ENCODE assay signal across 21 cellular contexts in the genomic region with DNA sequence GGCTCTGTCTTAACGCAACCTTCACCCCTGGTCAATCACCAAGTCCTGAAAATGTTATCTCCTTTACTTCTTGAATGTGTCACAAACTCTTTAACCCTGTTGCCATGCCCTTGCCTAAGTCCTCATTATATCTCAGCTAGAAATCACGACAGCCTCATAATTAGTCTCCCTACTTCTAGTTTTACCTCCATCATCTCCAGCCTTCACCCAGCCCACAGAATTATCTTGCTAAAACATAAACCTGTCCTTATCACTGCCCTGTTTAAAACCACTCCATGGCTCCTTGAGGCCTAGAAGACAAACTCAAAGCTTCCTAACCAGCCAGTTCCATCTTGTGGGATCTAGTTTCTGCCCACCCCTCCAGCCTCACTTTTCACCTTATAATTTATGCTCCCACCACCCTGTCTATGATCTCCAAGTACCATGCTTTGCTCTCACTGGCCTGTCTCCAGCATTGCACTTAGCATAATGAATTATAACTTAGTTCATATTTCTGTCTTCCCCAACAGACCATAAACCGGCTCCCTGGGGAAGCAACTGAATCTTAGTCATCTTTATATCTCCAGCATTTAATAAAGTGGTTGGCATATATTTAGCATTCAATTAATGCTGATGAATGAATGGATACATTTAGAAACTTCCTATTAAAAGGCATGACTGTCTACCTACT. TPM values are rescaled to one million over a fixed set of nuclear protein-coding genes. Genes with fewer than 3 reads are reported as not detected.
"Had no signal": no experiment of that assay in that cellular context is flagged by ENCODE, and none has a peak within 500 bp of the region (broad histone marks: within the 10 kb centered on the region; RNA-seq: fewer than 3 reads in every experiment).

No MANE protein-coding gene starts in this region.

- H2AFZ ChIP-seq: parathyroid adenoma had no signal

- H3K79me2 ChIP-seq: parathyroid adenoma had no signal

- H3K36me3 ChIP-seq: brain microvascular endothelial cell, esophagus muscularis mucosa, heart left ventricle, neutrophil, tibial nerve, vagina had no signal

- H3K27me3 ChIP-seq: brain microvascular endothelial cell, esophagus muscularis mucosa, foreskin keratinocyte, neutrophil, tibial nerve, vagina had no signal

- ATAC-seq: foreskin keratinocyte, heart left ventricle, natural killer cell had no signal

- H3K9ac ChIP-seq: parathyroid adenoma had no signal

- H3K27ac ChIP-seq: brain microvascular endothelial cell, coronary artery, esophagus muscularis mucosa, foreskin keratinocyte, heart left ventricle, neutrophil, parathyroid adenoma, tibial nerve, vagina had no signal

- H3K4me3 ChIP-seq: coronary artery, esophagus muscularis mucosa, heart left ventricle, tibial nerve, vagina had no signal

- H3K4me1 ChIP-seq: esophagus muscularis mucosa, heart left ventricle, parathyroid adenoma, vagina had no signal

- H3K9me3 ChIP-seq: esophagus muscularis mucosa, heart left ventricle, neutrophil, tibial nerve, vagina had no signal

- DNase-seq: activated CD4-positive, alpha-beta T cell treated with anti-CD3 and anti-CD28 coated beads, Interleukin-2, amount 10 ng/mL, durations not matched to agents 7 days and 5 days; activated naive CD4-positive, alpha-beta T cell; activated naive CD8-positive, alpha-beta T cell treated with anti-CD3 and anti-CD28 coated beads, Interleukin-2, amount 10 ng/mL, durations not matched to agents 7 days and 5 days; anterior cingulate cortex; brain microvascular endothelial cell; effector CD4-positive, alpha-beta T cell; foreskin keratinocyte; heart left ventricle; immature natural killer cell; mesenchymal stem cell; natural killer cell; small intestine; stimulated activated CD4-positive, alpha-beta T cell treated with anti-CD3 and anti-CD28 coated beads, Interleukin-4, amount 100 ng/mL, for 24 hours; stimulated activated naive CD4-positive, alpha-beta T cell; substantia nigra had no signal

RNA-seq across cellular contexts. Expression of a gene that starts 39.2 kb away (rescaled TPM):
- total RNA-seq: activated CD4-positive, alpha-beta T cell treated with anti-CD3 and anti-CD28 coated beads, Interleukin-2, amount 10 ng/mL, durations not matched to agents 7 days and 5 days had no signal
